In the genomic region with DNA sequence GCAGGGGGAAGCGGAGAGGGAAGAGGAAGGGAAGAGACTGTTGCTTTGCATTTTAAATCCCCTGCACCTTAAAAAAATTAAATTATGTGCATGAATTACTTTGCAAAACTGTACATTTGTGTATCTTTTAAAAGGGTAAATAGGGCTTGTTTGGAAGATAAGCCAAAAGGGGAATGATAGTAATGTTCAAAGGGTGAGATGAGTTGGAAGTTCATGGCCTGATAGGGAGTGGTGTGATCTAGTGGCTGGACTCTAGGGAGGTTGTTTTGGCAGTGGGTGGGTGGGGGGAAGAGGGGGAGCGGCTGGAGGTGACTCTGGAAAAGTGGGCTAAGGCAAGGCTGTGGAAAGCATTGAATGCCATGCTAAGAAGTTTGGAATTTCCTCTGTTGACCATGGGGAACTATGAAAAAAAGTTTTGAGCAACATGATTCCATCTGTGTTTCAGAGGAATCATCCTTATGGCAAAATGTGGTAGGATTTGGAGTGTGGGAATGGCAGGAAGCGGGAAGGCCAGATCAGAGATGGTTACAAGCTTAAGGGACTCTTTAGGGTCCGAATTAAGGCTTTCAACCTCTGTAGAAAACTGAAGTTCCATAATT, we compare ENCODE assay signal across 1 cellular context.
TF ChIP-seq lines count a peak whose summit lies in the region.

No MANE protein-coding gene starts in this region.

TF ChIP-seq in GM23338, 12 proteins besides CTCF, POLR2A, EP300 and RAD21:
- no peak for TF ChIP-seq CREB1 (CRISPR knock-in tag; IDR thresholded peaks at IDR 0.05; ENCODE audit: low read depth)
- no peak for TF ChIP-seq EZH2phosphoT487 (IDR thresholded peaks at IDR 0.05; ENCODE audit: unreplicated experiment)
- TF ChIP-seq ZNF331 (CRISPR knock-in tag; IDR thresholded peaks at IDR 0.05; ENCODE audit: low read depth) = no peak
- no peak for TF ChIP-seq POLR2AphosphoS5 (IDR thresholded peaks at IDR 0.05; ENCODE audit: low read depth)
- TF ChIP-seq ZNF114 (CRISPR knock-in tag; IDR thresholded peaks at IDR 0.05) = no peak
- TF ChIP-seq, protein P1, sequence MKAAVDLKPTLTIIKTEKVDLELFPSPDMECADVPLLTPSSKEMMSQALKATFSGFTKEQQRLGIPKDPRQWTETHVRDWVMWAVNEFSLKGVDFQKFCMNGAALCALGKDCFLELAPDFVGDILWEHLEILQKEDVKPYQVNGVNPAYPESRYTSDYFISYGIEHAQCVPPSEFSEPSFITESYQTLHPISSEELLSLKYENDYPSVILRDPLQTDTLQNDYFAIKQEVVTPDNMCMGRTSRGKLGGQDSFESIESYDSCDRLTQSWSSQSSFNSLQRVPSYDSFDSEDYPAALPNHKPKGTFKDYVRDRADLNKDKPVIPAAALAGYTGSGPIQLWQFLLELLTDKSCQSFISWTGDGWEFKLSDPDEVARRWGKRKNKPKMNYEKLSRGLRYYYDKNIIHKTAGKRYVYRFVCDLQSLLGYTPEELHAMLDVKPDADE (IDR thresholded peaks at IDR 0.05) = no peak
- no peak for TF ChIP-seq JUNB (IDR thresholded peaks at IDR 0.05; ENCODE audit: unreplicated experiment)
- TF ChIP-seq EZH2 (IDR thresholded peaks at IDR 0.05; ENCODE audit: low read depth, unreplicated experiment) = no peak
- TF ChIP-seq, protein P2, sequence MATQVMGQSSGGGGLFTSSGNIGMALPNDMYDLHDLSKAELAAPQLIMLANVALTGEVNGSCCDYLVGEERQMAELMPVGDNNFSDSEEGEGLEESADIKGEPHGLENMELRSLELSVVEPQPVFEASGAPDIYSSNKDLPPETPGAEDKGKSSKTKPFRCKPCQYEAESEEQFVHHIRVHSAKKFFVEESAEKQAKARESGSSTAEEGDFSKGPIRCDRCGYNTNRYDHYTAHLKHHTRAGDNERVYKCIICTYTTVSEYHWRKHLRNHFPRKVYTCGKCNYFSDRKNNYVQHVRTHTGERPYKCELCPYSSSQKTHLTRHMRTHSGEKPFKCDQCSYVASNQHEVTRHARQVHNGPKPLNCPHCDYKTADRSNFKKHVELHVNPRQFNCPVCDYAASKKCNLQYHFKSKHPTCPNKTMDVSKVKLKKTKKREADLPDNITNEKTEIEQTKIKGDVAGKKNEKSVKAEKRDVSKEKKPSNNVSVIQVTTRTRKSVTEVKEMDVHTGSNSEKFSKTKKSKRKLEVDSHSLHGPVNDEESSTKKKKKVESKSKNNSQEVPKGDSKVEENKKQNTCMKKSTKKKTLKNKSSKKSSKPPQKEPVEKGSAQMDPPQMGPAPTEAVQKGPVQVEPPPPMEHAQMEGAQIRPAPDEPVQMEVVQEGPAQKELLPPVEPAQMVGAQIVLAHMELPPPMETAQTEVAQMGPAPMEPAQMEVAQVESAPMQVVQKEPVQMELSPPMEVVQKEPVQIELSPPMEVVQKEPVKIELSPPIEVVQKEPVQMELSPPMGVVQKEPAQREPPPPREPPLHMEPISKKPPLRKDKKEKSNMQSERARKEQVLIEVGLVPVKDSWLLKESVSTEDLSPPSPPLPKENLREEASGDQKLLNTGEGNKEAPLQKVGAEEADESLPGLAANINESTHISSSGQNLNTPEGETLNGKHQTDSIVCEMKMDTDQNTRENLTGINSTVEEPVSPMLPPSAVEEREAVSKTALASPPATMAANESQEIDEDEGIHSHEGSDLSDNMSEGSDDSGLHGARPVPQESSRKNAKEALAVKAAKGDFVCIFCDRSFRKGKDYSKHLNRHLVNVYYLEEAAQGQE (IDR thresholded peaks at IDR 0.05; ENCODE audit: unreplicated experiment) = no peak
- TF ChIP-seq, protein P3, sequence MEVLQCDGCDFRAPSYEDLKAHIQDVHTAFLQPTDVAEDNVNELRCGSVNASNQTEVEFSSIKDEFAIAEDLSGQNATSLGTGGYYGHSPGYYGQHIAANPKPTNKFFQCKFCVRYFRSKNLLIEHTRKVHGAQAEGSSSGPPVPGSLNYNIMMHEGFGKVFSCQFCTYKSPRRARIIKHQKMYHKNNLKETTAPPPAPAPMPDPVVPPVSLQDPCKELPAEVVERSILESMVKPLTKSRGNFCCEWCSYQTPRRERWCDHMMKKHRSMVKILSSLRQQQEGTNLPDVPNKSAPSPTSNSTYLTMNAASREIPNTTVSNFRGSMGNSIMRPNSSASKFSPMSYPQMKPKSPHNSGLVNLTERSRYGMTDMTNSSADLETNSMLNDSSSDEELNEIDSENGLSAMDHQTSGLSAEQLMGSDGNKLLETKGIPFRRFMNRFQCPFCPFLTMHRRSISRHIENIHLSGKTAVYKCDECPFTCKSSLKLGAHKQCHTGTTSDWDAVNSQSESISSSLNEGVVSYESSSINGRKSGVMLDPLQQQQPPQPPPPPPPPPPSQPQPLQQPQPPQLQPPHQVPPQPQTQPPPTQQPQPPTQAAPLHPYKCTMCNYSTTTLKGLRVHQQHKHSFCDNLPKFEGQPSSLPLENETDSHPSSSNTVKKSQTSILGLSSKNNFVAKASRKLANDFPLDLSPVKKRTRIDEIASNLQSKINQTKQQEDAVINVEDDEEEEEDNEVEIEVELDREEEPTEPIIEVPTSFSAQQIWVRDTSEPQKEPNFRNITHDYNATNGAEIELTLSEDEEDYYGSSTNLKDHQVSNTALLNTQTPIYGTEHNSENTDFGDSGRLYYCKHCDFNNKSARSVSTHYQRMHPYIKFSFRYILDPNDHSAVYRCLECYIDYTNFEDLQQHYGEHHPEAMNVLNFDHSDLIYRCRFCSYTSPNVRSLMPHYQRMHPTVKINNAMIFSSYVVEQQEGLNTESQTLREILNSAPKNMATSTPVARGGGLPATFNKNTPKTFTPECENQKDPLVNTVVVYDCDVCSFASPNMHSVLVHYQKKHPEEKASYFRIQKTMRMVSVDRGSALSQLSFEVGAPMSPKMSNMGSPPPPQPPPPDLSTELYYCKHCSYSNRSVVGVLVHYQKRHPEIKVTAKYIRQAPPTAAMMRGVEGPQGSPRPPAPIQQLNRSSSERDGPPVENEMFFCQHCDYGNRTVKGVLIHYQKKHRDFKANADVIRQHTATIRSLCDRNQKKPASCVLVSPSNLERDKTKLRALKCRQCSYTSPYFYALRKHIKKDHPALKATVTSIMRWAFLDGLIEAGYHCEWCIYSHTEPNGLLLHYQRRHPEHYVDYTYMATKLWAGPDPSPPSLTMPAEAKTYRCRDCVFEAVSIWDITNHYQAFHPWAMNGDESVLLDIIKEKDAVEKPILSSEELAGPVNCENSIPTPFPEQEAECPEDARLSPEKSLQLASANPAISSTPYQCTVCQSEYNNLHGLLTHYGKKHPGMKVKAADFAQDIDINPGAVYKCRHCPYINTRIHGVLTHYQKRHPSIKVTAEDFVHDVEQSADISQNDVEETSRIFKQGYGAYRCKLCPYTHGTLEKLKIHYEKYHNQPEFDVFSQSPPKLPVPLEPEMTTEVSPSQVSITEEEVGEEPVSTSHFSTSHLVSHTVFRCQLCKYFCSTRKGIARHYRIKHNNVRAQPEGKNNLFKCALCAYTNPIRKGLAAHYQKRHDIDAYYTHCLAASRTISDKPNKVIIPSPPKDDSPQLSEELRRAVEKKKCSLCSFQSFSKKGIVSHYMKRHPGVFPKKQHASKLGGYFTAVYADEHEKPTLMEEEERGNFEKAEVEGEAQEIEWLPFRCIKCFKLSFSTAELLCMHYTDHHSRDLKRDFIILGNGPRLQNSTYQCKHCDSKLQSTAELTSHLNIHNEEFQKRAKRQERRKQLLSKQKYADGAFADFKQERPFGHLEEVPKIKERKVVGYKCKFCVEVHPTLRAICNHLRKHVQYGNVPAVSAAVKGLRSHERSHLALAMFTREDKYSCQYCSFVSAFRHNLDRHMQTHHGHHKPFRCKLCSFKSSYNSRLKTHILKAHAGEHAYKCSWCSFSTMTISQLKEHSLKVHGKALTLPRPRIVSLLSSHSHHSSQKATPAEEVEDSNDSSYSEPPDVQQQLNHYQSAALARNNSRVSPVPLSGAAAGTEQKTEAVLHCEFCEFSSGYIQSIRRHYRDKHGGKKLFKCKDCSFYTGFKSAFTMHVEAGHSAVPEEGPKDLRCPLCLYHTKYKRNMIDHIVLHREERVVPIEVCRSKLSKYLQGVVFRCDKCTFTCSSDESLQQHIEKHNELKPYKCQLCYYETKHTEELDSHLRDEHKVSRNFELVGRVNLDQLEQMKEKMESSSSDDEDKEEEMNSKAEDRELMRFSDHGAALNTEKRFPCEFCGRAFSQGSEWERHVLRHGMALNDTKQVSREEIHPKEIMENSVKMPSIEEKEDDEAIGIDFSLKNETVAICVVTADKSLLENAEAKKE (CRISPR knock-in tag; IDR thresholded peaks at IDR 0.05) = no peak
- no peak for TF ChIP-seq NANOG (IDR thresholded peaks at IDR 0.05; ENCODE audit: borderline replicate concordance)
